21 cellular contexts compared by ENCODE assay signal in the genomic region with DNA sequence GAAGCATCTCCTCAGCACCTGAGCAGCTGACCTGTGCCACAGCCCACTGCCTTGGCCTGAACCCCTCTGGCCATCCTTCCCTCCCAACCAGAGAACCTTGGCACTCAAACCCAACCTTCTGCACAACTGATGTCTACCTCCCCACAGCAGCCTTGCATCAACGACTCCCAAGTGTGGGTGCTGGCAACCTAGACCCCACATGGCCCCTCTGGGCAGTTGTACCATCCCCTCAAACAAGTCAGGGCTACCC. TPM values are rescaled to one million over a fixed set of nuclear protein-coding genes. Genes with fewer than 3 reads are reported as not detected.
DNase-seq lines count a peak whose midpoint lies in the region; FAIRE-seq and TF ChIP-seq lines count a peak whose summit lies in the region.
"Had no signal": no experiment of that assay in that cellular context is flagged by ENCODE, and none has a peak within 500 bp of the region (broad histone marks: within the 10 kb centered on the region; RNA-seq: fewer than 3 reads in every experiment).

No MANE protein-coding gene starts in this region.

- H3K27me3 ChIP-seq in astrocyte (ENCODE audit: insufficient read depth, low read length) = no peaks in the 10 kb centered on the region
- no peaks in the 10 kb centered on the region for H3K27me3 ChIP-seq in layer of hippocampus (ENCODE audit: control insufficient read depth, insufficient read depth, low read length)
- H3K27me3 ChIP-seq: MG63 had no signal

- peaks cover 58% of the 10 kb centered on the region for H4K20me1 ChIP-seq in astrocyte (ENCODE audit: insufficient read depth, low read length)

- no peaks in the 10 kb centered on the region for H3K9me3 Mint-ChIP-seq in activated CD4-positive, alpha-beta T cell treated with anti-CD3 and anti-CD28 coated beads, Interleukin-2, amount 10 ng/mL, durations not matched to agents 24 days and 14 days
- H3K9me3 Mint-ChIP-seq in astrocyte (ENCODE audit: unreplicated experiment) = no peaks in the 10 kb centered on the region
- H3K9me3 Mint-ChIP-seq: IgD-negative memory B cell had no signal

- H3K27me3 Mint-ChIP-seq in activated CD4-positive, alpha-beta T cell treated with anti-CD3 and anti-CD28 coated beads, Interleukin-2, amount 10 ng/mL, durations not matched to agents 24 days and 14 days = no peaks in the 10 kb centered on the region
- no peaks in the 10 kb centered on the region for H3K27me3 Mint-ChIP-seq in astrocyte (ENCODE audit: low read depth, unreplicated experiment)
- H3K27me3 Mint-ChIP-seq: IgD-negative memory B cell had no signal

- no peaks in the 10 kb centered on the region for H3K9me3 ChIP-seq in astrocyte (ENCODE audit: insufficient read depth, low read depth, low read length)
- H3K9me3 ChIP-seq: MG63 had no signal

- H3K27ac ChIP-seq in astrocyte (ENCODE audit: low read depth, low read length) = no peak overlapping the region
- H3K27ac ChIP-seq in layer of hippocampus (ENCODE audit: low read depth, low read length) = peak overlapping the region; percentile 88
- peak overlapping the region; percentile 68 for H3K27ac ChIP-seq in substantia nigra (ENCODE audit: low read depth, low read length, poor library complexity, severe bottlenecking)
- H3K27ac ChIP-seq: 22Rv1 had no signal

- H3K4me3 Mint-ChIP-seq in activated CD4-positive, alpha-beta T cell treated with anti-CD3 and anti-CD28 coated beads, Interleukin-2, amount 10 ng/mL, durations not matched to agents 24 days and 14 days = no peak overlapping the region
- no peak overlapping the region for H3K4me3 Mint-ChIP-seq in astrocyte (ENCODE audit: unreplicated experiment)
- H3K4me3 Mint-ChIP-seq: IgD-negative memory B cell had no signal

- peaks cover 7% of the 10 kb centered on the region for H3K36me3 ChIP-seq in astrocyte (ENCODE audit: insufficient read depth, low read length)

- no peak for DNase-seq in activated CD4-positive, alpha-beta T cell treated with anti-CD3 and anti-CD28 coated beads, Interleukin-2, amount 10 ng/mL, durations not matched to agents 24 days and 14 days
- no peak for DNase-seq in activated CD4-positive, alpha-beta T cell treated with anti-CD3 and anti-CD28 coated beads for 48 hours
- no peak for DNase-seq in astrocyte (ENCODE audit: low read depth)
- no peak for DNase-seq in substantia nigra (lab: John Stamatoyannopoulos, UW)
- DNase-seq in NCI-H1436 treated with DMSO at 0.1 percent for 48 hours (lab: John Stamatoyannopoulos, UW) = no peak
- DNase-seq in LoVo (ENCODE audit: low spot score) = no peak
- DNase-seq in stimulated activated CD4-positive, alpha-beta T cell treated with anti-CD3 and anti-CD28 coated beads, Interleukin-2, amount 100 ng/mL, for 24 hours = no peak
- DNase-seq: AML-193; DND-41; HCEC 1CT; Karpas-422; MG63; NCI-H1092; NCI-H146; NK-92 treated with Interleukin-12 subunit alpha and Interleukin-12 subunit beta, amount 100 ng/mL, for 24 hours; SHP77 had no signal

- intact Hi-C loops in activated CD4-positive, alpha-beta T cell treated with anti-CD3 and anti-CD28 coated beads, Interleukin-2, amount 10 ng/mL, durations not matched to agents 24 days and 14 days (cut with micrococcal nuclease) = no loop called here

- H3K4me1 Mint-ChIP-seq in activated CD4-positive, alpha-beta T cell treated with anti-CD3 and anti-CD28 coated beads, Interleukin-2, amount 10 ng/mL, durations not matched to agents 24 days and 14 days = no peaks in the 10 kb centered on the region
- H3K4me1 Mint-ChIP-seq in astrocyte (ENCODE audit: low read depth, unreplicated experiment) = peaks cover 28% of the 10 kb centered on the region
- H3K4me1 Mint-ChIP-seq: IgD-negative memory B cell had no signal

- peaks cover 53% of the 10 kb centered on the region for H3K79me2 ChIP-seq in astrocyte (ENCODE audit: insufficient read depth, low read length)

- FAIRE-seq in astrocyte (lab: Jason Lieb, UNC) = no peak
- FAIRE-seq: HTR-8/SVneo had no signal

- peak overlapping the region; percentile 2 for H3K27ac Mint-ChIP-seq in activated CD4-positive, alpha-beta T cell treated with anti-CD3 and anti-CD28 coated beads, Interleukin-2, amount 10 ng/mL, durations not matched to agents 24 days and 14 days
- peak overlapping the region; percentile 89 for H3K27ac Mint-ChIP-seq in astrocyte (ENCODE audit: unreplicated experiment)
- H3K27ac Mint-ChIP-seq: IgD-negative memory B cell had no signal

- H3K4me2 ChIP-seq in astrocyte (ENCODE audit: low read length) = no peak overlapping the region

- H3K4me1 ChIP-seq in astrocyte (ENCODE audit: insufficient read depth, low read length) = peaks cover 15% of the 10 kb centered on the region

- H3K4me3 ChIP-seq in astrocyte (ENCODE audit: insufficient read depth, low read depth, low read length) = no peak overlapping the region
- H3K4me3 ChIP-seq: MG63 had no signal

- peaks cover 6% of the 10 kb centered on the region for H3K36me3 Mint-ChIP-seq in activated CD4-positive, alpha-beta T cell treated with anti-CD3 and anti-CD28 coated beads, Interleukin-2, amount 10 ng/mL, durations not matched to agents 24 days and 14 days (ENCODE audit: low read depth)
- H3K36me3 Mint-ChIP-seq in astrocyte (ENCODE audit: low read depth, unreplicated experiment) = peaks cover 17% of the 10 kb centered on the region

- H3K9ac ChIP-seq in astrocyte (ENCODE audit: low read length) = no peak overlapping the region

- no peak overlapping the region for H2AFZ ChIP-seq in astrocyte (ENCODE audit: low read depth, low read length)

- no peak for TF ChIP-seq CTCF in astrocyte (IDR thresholded peaks at IDR 0.05; ENCODE audit: insufficient read depth, low read depth, low read length)

RNA-seq across cellular contexts. Expression of gene SEPTIN8, which starts 10.3 kb away (rescaled TPM):
- total RNA-seq in activated CD4-positive, alpha-beta T cell treated with anti-CD3 and anti-CD28 coated beads, Interleukin-2, amount 10 ng/mL, durations not matched to agents 24 days and 14 days = 43.8 and 45.4 TPM in 2 replicates
- 97.5 and 106 TPM in 2 replicates for total RNA-seq in astrocyte

RNA-seq across cellular contexts. Expression of gene CCNI2, which starts 19.5 kb away (rescaled TPM):
- 39.5 and 42.7 TPM in 2 replicates for total RNA-seq in activated CD4-positive, alpha-beta T cell treated with anti-CD3 and anti-CD28 coated beads, Interleukin-2, amount 10 ng/mL, durations not matched to agents 24 days and 14 days
- 0.16 and 0.24 TPM in 2 replicates for total RNA-seq in astrocyte
- total RNA-seq: NCI-H460 had no signal

RNA-seq across cellular contexts. Expression of gene KIF3A, which starts 29.4 kb away (rescaled TPM):
- 44.2 and 51.9 TPM in 2 replicates for total RNA-seq in activated CD4-positive, alpha-beta T cell treated with anti-CD3 and anti-CD28 coated beads, Interleukin-2, amount 10 ng/mL, durations not matched to agents 24 days and 14 days
- 25.4 and 25.6 TPM in 2 replicates for total RNA-seq in astrocyte

RNA-seq across cellular contexts. Expression of gene SOWAHA, which starts 46.4 kb away (rescaled TPM):
- 0.59 and 0.65 TPM in 2 replicates for total RNA-seq in activated CD4-positive, alpha-beta T cell treated with anti-CD3 and anti-CD28 coated beads, Interleukin-2, amount 10 ng/mL, durations not matched to agents 24 days and 14 days
- total RNA-seq in astrocyte = 0.10 and 0.20 TPM in 2 replicates
- total RNA-seq: NCI-H460 had no signal

Comparison
In these comparisons a context has a peak if more than half of its experiments do, and no peak if none do; other contexts are left out.
1. RNA of gene CCNI2, which starts 19.5 kb away (total RNA-seq): 39.5 to 42.7 TPM in activated CD4-positive, alpha-beta T cell treated with anti-CD3 and anti-CD28 coated beads, Interleukin-2, amount 10 ng/mL, durations not matched to agents 24 days and 14 days; 0.16 to 0.24 TPM in astrocyte; every median in the first group is over 10 times any median in the second.